20 cellular contexts compared by ENCODE assay signal in the genomic region with DNA sequence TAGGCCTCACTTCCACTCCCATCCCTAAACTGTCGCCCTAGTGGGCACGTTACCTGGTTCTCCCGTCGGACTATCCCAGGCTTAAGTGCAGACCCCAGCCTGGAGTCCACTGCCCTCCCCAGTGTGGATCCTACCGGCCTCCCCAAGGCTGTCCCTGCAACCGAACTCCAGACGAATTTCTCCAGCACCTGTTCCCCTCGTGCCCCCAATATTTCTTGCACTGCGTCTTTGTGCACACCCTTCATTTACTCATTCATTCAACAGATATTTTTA.
"Had no signal": no experiment of that assay in that cellular context is flagged by ENCODE, and none has a peak within 500 bp of the region (broad histone marks: within the 10 kb centered on the region; RNA-seq: fewer than 3 reads in every experiment).

No MANE protein-coding gene starts in this region.

- H3K4me3 ChIP-seq: cardiac muscle cell, gastroesophageal sphincter, hepatocyte, neural progenitor cell, skin epidermis, transverse colon had no signal

- ATAC-seq: activated T-helper 17 cell treated with anti-CD3 and anti-CD28 coated beads, Interleukin-2, amount 50 U/mL, for 72 hours; SK-N-SH treated with all-trans-retinoic acid at 6 μM for 48 hours had no signal

- H3K27ac ChIP-seq: cardiac muscle cell, gastroesophageal sphincter, neural progenitor cell, parathyroid adenoma, skin epidermis, transverse colon had no signal

- H3K9me3 Mint-ChIP-seq: activated T-helper 17 cell treated with anti-CD3 and anti-CD28 coated beads, Interleukin-2, amount 50 U/mL, for 72 hours; endodermal cell; neural progenitor cell had no signal

- H3K27me3 Mint-ChIP-seq: activated T-helper 17 cell treated with anti-CD3 and anti-CD28 coated beads, Interleukin-2, amount 50 U/mL, for 72 hours had no signal

- H3K4me3 Mint-ChIP-seq: activated T-helper 17 cell treated with anti-CD3 and anti-CD28 coated beads, Interleukin-2, amount 50 U/mL, for 72 hours; endodermal cell; neural progenitor cell had no signal

- DNase-seq: activated CD4-positive, alpha-beta T cell treated with anti-CD3 and anti-CD28 coated beads, Interleukin-2, amount 50 U/mL, for 48 hours; activated CD4-positive, CD25-positive, alpha-beta regulatory T cell treated with anti-CD3 and anti-CD28 coated beads, Interleukin-2, amount 50 U/mL, for 72 hours; activated naive CD4-positive, alpha-beta T cell treated with Interleukin-2 at 50 U/mL for 16 hours; endodermal cell; kidney; midbrain; retina; stimulated activated CD4-positive, alpha-beta T cell treated with anti-CD3 and anti-CD28 coated beads, Interleukin-4, amount 100 ng/mL, for 4 hours; stimulated activated CD8-positive, alpha-beta memory T cell treated with anti-CD3 and anti-CD28 coated beads, Interleukin-4, amount 100 ng/mL, for 48 hours; stimulated activated naive CD4-positive, alpha-beta T cell treated with Interleukin-2 at 50 U/mL for 16 hours; T-helper 1 cell; transverse colon had no signal

- H2AFZ ChIP-seq: hepatocyte, neural progenitor cell, parathyroid adenoma had no signal

- H3K4me2 ChIP-seq: hepatocyte, neural progenitor cell had no signal

- H3K9ac ChIP-seq: neural progenitor cell, parathyroid adenoma had no signal

- H3K4me1 ChIP-seq: parathyroid adenoma, transverse colon had no signal

- H3K4me1 Mint-ChIP-seq: activated T-helper 17 cell treated with anti-CD3 and anti-CD28 coated beads, Interleukin-2, amount 50 U/mL, for 72 hours had no signal

- H3K36me3 ChIP-seq: cardiac muscle cell, neural progenitor cell, transverse colon had no signal

- H3K9me3 ChIP-seq: gastroesophageal sphincter, transverse colon had no signal

- H3K27ac Mint-ChIP-seq: activated T-helper 17 cell treated with anti-CD3 and anti-CD28 coated beads, Interleukin-2, amount 50 U/mL, for 72 hours; endodermal cell had no signal

- H3K27me3 ChIP-seq: cardiac muscle cell, gastroesophageal sphincter, hepatocyte, neural progenitor cell, transverse colon had no signal
